ENCODE assay signal across 27 cellular contexts in genomic region chr11:61704838-61705237, GRCh38. TPM values are rescaled to one million over a fixed set of nuclear protein-coding genes. Genes with fewer than 3 reads are reported as not detected.
"Had no signal": no experiment of that assay in that cellular context is flagged by ENCODE, and none has a peak within 500 bp of the region (broad histone marks: within the 10 kb centered on the region; RNA-seq: fewer than 3 reads in every experiment).

No MANE protein-coding gene starts in this region.

- ATAC-seq: activated T-helper 17 cell treated with anti-CD3 and anti-CD28 coated beads, Interleukin-2, amount 50 U/mL, for 72 hours; PC-3; T-helper 17 cell had no signal

- H3K9me3 ChIP-seq: adrenal gland had no signal

- H3K4me3 ChIP-seq: adrenal gland had no signal

- H3K27me3 ChIP-seq: adrenal gland had no signal

- FAIRE-seq: bronchial epithelial cell, RCC 7860 had no signal

- H3K27me3 Mint-ChIP-seq: activated B cell treated with CpG ODN at 0.5 μM for 24 hours; activated CD4-positive, alpha-beta memory T cell treated with anti-CD3 and anti-CD28 coated beads for 36 hours; activated CD4-positive, alpha-beta T cell treated with anti-CD3 and anti-CD28 coated beads, Interleukin-2, amount 10 ng/mL, durations not matched to agents 7 days and 5 days; activated naive CD8-positive, alpha-beta T cell treated with anti-CD3 and anti-CD28 coated beads for 36 hours; activated T-helper 17 cell treated with anti-CD3 and anti-CD28 coated beads, Interleukin-2, amount 50 U/mL, for 72 hours; central memory CD8-positive, alpha-beta T cell; T-helper 17 cell had no signal

- H3K4me1 Mint-ChIP-seq: activated B cell treated with CpG ODN at 0.5 μM for 24 hours; activated naive CD8-positive, alpha-beta T cell treated with anti-CD3 and anti-CD28 coated beads for 36 hours; activated T-helper 17 cell treated with anti-CD3 and anti-CD28 coated beads, Interleukin-2, amount 50 U/mL, for 72 hours had no signal

- DNase-seq: activated B cell treated with CpG ODN at 0.5 μM for 24 hours; activated CD4-positive, alpha-beta memory T cell treated with anti-CD3 and anti-CD28 coated beads for 36 hours; activated CD4-positive, alpha-beta T cell treated with anti-CD3 and anti-CD28 coated beads for 1 hour; activated CD4-positive, alpha-beta T cell treated with anti-CD3 and anti-CD28 coated beads, Interleukin-2, amount 10 ng/mL, durations not matched to agents 7 days and 5 days; activated gamma-delta T cell; activated naive CD4-positive, alpha-beta T cell treated with anti-CD3 and anti-CD28 coated beads for 36 hours; activated naive CD8-positive, alpha-beta T cell treated with anti-CD3 and anti-CD28 coated beads for 36 hours; activated T-cell treated with anti-CD3 and anti-CD28 coated beads for 4 hours; activated T-cell treated with anti-CD3 and anti-CD28 coated beads, Interleukin-2, amount 50 U/mL, for 48 hours; adrenal gland; anterior cingulate cortex; Karpas-422; MM.1S; NCI-H1105; NCI-H1436; NCI-H1694 treated with DMSO at 0.1 percent for 48 hours; NCI-H2029 treated with DMSO at 0.1 percent for 48 hours; NCI-H345; NCI-H524; PC-3; SHP77 treated with DMSO at 0.1 percent for 48 hours; T-helper 17 cell; T-helper 9 cell had no signal

- H3K36me3 Mint-ChIP-seq: activated CD4-positive, alpha-beta memory T cell treated with anti-CD3 and anti-CD28 coated beads for 36 hours; activated naive CD8-positive, alpha-beta T cell treated with anti-CD3 and anti-CD28 coated beads for 36 hours had no signal

- H3K4me3 Mint-ChIP-seq: activated B cell treated with CpG ODN at 0.5 μM for 24 hours; activated CD4-positive, alpha-beta memory T cell treated with anti-CD3 and anti-CD28 coated beads for 36 hours; activated CD4-positive, alpha-beta T cell treated with anti-CD3 and anti-CD28 coated beads, Interleukin-2, amount 10 ng/mL, durations not matched to agents 7 days and 5 days; activated naive CD4-positive, alpha-beta T cell treated with anti-CD3 and anti-CD28 coated beads for 36 hours; activated naive CD8-positive, alpha-beta T cell treated with anti-CD3 and anti-CD28 coated beads for 36 hours; activated T-helper 17 cell treated with anti-CD3 and anti-CD28 coated beads, Interleukin-2, amount 50 U/mL, for 72 hours; central memory CD8-positive, alpha-beta T cell; T-helper 17 cell had no signal

- H3K36me3 ChIP-seq: adrenal gland had no signal

- H3K9me3 Mint-ChIP-seq: activated B cell treated with CpG ODN at 0.5 μM for 24 hours; activated CD4-positive, alpha-beta memory T cell treated with anti-CD3 and anti-CD28 coated beads for 36 hours; activated CD4-positive, alpha-beta T cell treated with anti-CD3 and anti-CD28 coated beads, Interleukin-2, amount 10 ng/mL, durations not matched to agents 7 days and 5 days; activated naive CD4-positive, alpha-beta T cell treated with anti-CD3 and anti-CD28 coated beads for 36 hours; activated naive CD8-positive, alpha-beta T cell treated with anti-CD3 and anti-CD28 coated beads for 36 hours; activated T-helper 17 cell treated with anti-CD3 and anti-CD28 coated beads, Interleukin-2, amount 50 U/mL, for 72 hours; central memory CD8-positive, alpha-beta T cell had no signal

- H3K27ac ChIP-seq: adrenal gland had no signal

- H3K27ac Mint-ChIP-seq: activated B cell treated with CpG ODN at 0.5 μM for 24 hours; activated CD4-positive, alpha-beta memory T cell treated with anti-CD3 and anti-CD28 coated beads for 36 hours; activated naive CD4-positive, alpha-beta T cell treated with anti-CD3 and anti-CD28 coated beads for 36 hours; activated naive CD8-positive, alpha-beta T cell treated with anti-CD3 and anti-CD28 coated beads for 36 hours; activated T-helper 17 cell treated with anti-CD3 and anti-CD28 coated beads, Interleukin-2, amount 50 U/mL, for 72 hours had no signal

RNA-seq across cellular contexts. Expression of gene DAGLA, which starts 24.6 kb away (rescaled TPM):
- total RNA-seq: activated B cell treated with CpG ODN at 0.5 μM for 24 hours had no signal
